In the genomic region with DNA sequence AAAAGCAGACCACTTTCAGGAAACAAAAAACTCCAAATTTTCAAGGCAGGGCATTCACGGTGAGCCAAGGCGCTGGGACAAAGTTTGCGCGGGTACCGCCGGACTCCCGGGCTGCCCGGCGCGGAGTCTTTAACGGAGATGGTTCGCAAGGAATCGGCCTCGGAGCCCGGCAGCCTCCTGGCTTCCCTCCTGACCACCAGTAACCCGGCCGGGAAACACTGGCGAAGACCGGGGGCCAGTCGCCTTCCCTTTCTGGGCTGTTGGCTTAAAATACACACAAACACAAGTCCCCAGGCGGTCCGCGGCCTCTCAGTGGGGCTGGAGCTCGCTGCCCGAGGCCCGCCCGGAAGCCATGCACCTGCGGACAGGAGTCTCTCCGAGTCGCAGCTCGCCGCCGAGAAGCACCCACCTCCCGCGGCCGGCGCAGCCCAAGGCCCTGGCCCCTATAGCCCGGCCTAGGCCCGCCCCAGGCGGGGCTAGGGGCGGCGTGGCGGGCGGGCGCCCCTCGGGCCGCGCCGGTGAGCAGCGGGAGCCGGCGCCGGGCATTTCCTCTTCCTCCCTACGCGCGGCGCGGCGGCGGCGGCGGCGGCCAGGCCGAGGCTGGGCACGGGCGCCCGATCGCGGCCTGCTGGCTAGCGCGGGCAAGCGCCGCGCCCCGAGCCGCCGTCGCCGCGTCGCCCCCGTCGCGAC, we compare ENCODE assay signal across 8 cellular contexts. TPM values are rescaled to one million over a fixed set of nuclear protein-coding genes. Genes with fewer than 3 reads are reported as not detected.
DNase-seq lines count a peak whose midpoint lies in the region; ATAC-seq and TF ChIP-seq lines count a peak whose summit lies in the region.

No MANE protein-coding gene starts in this region.

- no peaks in the 10 kb centered on the region for H3K27me3 Mint-ChIP-seq in activated T-helper 2 cell treated with anti-CD3 and anti-CD28 coated beads, Interferon-gamma antibody, Interleukin-2, Interleukin-4, amounts not matched to agents 10 μg/mL and 5 μg/mL and 100 μg/mL, durations not matched to agents 14 hours and 24 hours and 36 hours (ENCODE audit: low read depth)
- H3K27me3 Mint-ChIP-seq in neural crest cell (ENCODE audit: low read depth): no peaks in the 10 kb centered on the region

- peak overlapping the region; percentile 100 for H3K4me3 Mint-ChIP-seq in activated T-helper 2 cell treated with anti-CD3 and anti-CD28 coated beads, Interferon-gamma antibody, Interleukin-2, Interleukin-4, amounts not matched to agents 10 μg/mL and 5 μg/mL and 100 μg/mL, durations not matched to agents 14 hours and 24 hours and 36 hours (ENCODE audit: low read depth)
- H3K4me3 Mint-ChIP-seq in neural crest cell: peak overlapping the region; percentile 97

- peaks cover 22% of the 10 kb centered on the region for H3K4me1 ChIP-seq in OCI-LY7 (ENCODE audit: insufficient read depth, low read length, poor library complexity, severe bottlenecking)

- H3K36me3 ChIP-seq in OCI-LY7 (ENCODE audit: insufficient read depth, low read length): peaks cover 35% of the 10 kb centered on the region

- no peak for TF ChIP-seq CTCF in AG04450 (IDR thresholded peaks at IDR 0.05; ENCODE audit: low read depth, low read length)
- no peak for TF ChIP-seq CTCF in OCI-LY7 (conservative IDR thresholded peaks at IDR 0.05; ENCODE audit: low read length)
- TF ChIP-seq CTCF in fibroblast of villous mesenchyme (IDR thresholded peaks at IDR 0.05; ENCODE audit: insufficient read depth, low read depth, low read length): no peak
- no peak for TF ChIP-seq CTCF in neural crest cell (conservative IDR thresholded peaks at IDR 0.05)

- H3K27me3 ChIP-seq in AG04450 (ENCODE audit: control insufficient read depth, insufficient read depth, low read length): no peaks in the 10 kb centered on the region

- CTCF ChIA-PET in AG04450 (lab: Charles Lee): interaction anchor here (0.5 to 1.6 kb wide), 4 partner anchors 44 to 96 kb away, joined by 4 to 7 read pairs (median 4); no protein-coding TSS in a partner anchor
- CTCF ChIA-PET in OCI-LY7 (lab: Charles Lee; ENCODE audit: unreplicated experiment): interaction anchor here (1.5 to 1.6 kb wide), 2 partner anchors 24 to 49 kb away, joined by 4 to 6 read pairs; no protein-coding TSS in a partner anchor

- H3K4me2 ChIP-seq in OCI-LY7 (ENCODE audit: low read length): peak overlapping the region; percentile 81

- intact Hi-C loops in OCI-LY7 (cut with micrococcal nuclease; ENCODE audit: unreplicated experiment): loop anchor here (1.0 to 2.0 kb wide), 2 partner anchors 43 to 44 kb away; no protein-coding TSS in a partner anchor
- intact Hi-C loops in activated T-helper 2 cell treated with anti-CD3 and anti-CD28 coated beads, Interferon-gamma antibody, Interleukin-2, Interleukin-4, amounts not matched to agents 10 μg/mL and 5 μg/mL and 100 μg/mL, durations not matched to agents 14 hours and 24 hours and 36 hours (cut with micrococcal nuclease): loop anchor here (2.0 kb wide), 3 partner anchors 32 to 64 kb away; no protein-coding TSS in a partner anchor

- peaks cover 47% of the 10 kb centered on the region for H3K36me3 Mint-ChIP-seq in activated T-helper 2 cell treated with anti-CD3 and anti-CD28 coated beads, Interferon-gamma antibody, Interleukin-2, Interleukin-4, amounts not matched to agents 10 μg/mL and 5 μg/mL and 100 μg/mL, durations not matched to agents 14 hours and 24 hours and 36 hours (ENCODE audit: low read depth)
- H3K36me3 Mint-ChIP-seq in neural crest cell (ENCODE audit: low read depth): peaks cover 10% of the 10 kb centered on the region

- peaks cover 18% of the 10 kb centered on the region for H4K20me1 ChIP-seq in OCI-LY7 (ENCODE audit: insufficient read depth, low read length)

- peak overlapping the region; percentile 23; the same call in 1 of the 2 replicates for H2AFZ ChIP-seq in OCI-LY7 (ENCODE audit: low read length)

- peak overlapping the region; percentile 100 for H3K27ac Mint-ChIP-seq in activated T-helper 2 cell treated with anti-CD3 and anti-CD28 coated beads, Interferon-gamma antibody, Interleukin-2, Interleukin-4, amounts not matched to agents 10 μg/mL and 5 μg/mL and 100 μg/mL, durations not matched to agents 14 hours and 24 hours and 36 hours
- H3K27ac Mint-ChIP-seq in neural crest cell (ENCODE audit: unreplicated experiment): peak overlapping the region; percentile 99

- H3K9me3 Mint-ChIP-seq in activated T-helper 2 cell treated with anti-CD3 and anti-CD28 coated beads, Interferon-gamma antibody, Interleukin-2, Interleukin-4, amounts not matched to agents 10 μg/mL and 5 μg/mL and 100 μg/mL, durations not matched to agents 14 hours and 24 hours and 36 hours: no peaks in the 10 kb centered on the region
- H3K9me3 Mint-ChIP-seq in neural crest cell: no peaks in the 10 kb centered on the region

- H3K27ac ChIP-seq in AG04450 (ENCODE audit: low read depth, low read length) (peak overlapping the region; percentile 89), OCI-LY7 (ENCODE audit: low read depth, low read length, poor library complexity, severe bottlenecking) (peak overlapping the region; percentile 85), substantia nigra (ENCODE audit: low read depth, low read length, poor library complexity, severe bottlenecking) (peak overlapping the region; percentile 79)

- H3K9me3 ChIP-seq in AG04450 (ENCODE audit: control insufficient read depth, insufficient read depth, low read length) (peaks cover 3% of the 10 kb centered on the region; the same call in 1 of the 2 replicates), OCI-LY7 (ENCODE audit: low read length) (no peaks in the 10 kb centered on the region)

- no peaks in the 10 kb centered on the region for H3K9me2 ChIP-seq in OCI-LY7 (ENCODE audit: insufficient read depth, low read length)

- BruUV-seq in OCI-LY7 (replicated peaks; lab: Mats Ljungman, UMichigan): no TSS peak

- H3K4me1 Mint-ChIP-seq in activated T-helper 2 cell treated with anti-CD3 and anti-CD28 coated beads, Interferon-gamma antibody, Interleukin-2, Interleukin-4, amounts not matched to agents 10 μg/mL and 5 μg/mL and 100 μg/mL, durations not matched to agents 14 hours and 24 hours and 36 hours (ENCODE audit: low read depth): peaks cover 34% of the 10 kb centered on the region
- H3K4me1 Mint-ChIP-seq in neural crest cell: peaks cover 49% of the 10 kb centered on the region

- ATAC-seq in GM18870 (IDR thresholded peaks at IDR 0.05; ENCODE audit: unreplicated experiment) (peak; percentile 34), HG03097 (IDR thresholded peaks at IDR 0.05; ENCODE audit: low FRiP score, unreplicated experiment) (peak; percentile 40)

- no peak for DNase-seq in AG04450 (ENCODE audit: low read depth, low spot score)
- DNase-seq in OCI-LY7 (ENCODE audit: low spot score): peak; percentile 82
- peak; percentile 58 for DNase-seq in activated T-helper 2 cell treated with anti-CD3 and anti-CD28 coated beads, Interferon-gamma antibody, Interleukin-2, Interleukin-4, amounts not matched to agents 10 μg/mL and 5 μg/mL and 100 μg/mL, durations not matched to agents 14 hours and 24 hours and 36 hours (ENCODE audit: low spot score)
- DNase-seq in fibroblast of villous mesenchyme (ENCODE audit: low read depth): peak; percentile 62
- peak; percentile 53 for DNase-seq in neural crest cell (ENCODE audit: low read depth, low spot score)
- DNase-seq in substantia nigra (lab: John Stamatoyannopoulos, UW): peak in 45 of 49 donors; percentile 9 to 77 (median 41)

- H3K79me2 ChIP-seq in OCI-LY7 (ENCODE audit: insufficient read depth, low read depth, low read length): peaks cover 64% of the 10 kb centered on the region

- peak overlapping the region; percentile 74 for H3K4me3 ChIP-seq in AG04450 (ENCODE audit: low read depth, low read length)
- peak overlapping the region; percentile 82 for H3K4me3 ChIP-seq in OCI-LY7 (ENCODE audit: low read depth, low read length, poor library complexity, severe bottlenecking)
- H3K4me3 ChIP-seq in fibroblast of villous mesenchyme (ENCODE audit: low read depth, low read length): peak overlapping the region; percentile 88

- POLR2A ChIA-PET in AG04450 (lab: Yijun Ruan, JAX): interaction anchor here (0.8 to 1.9 kb wide), 6 partner anchors 11 to 64 kb away, joined by 3 to 11 read pairs (median 6); no protein-coding TSS in a partner anchor
- POLR2A ChIA-PET in OCI-LY7 (lab: Charles Lee): interaction anchor here (1.0 to 6.9 kb wide), 3 partner anchors 17 to 47 kb away, joined by 3 to 107 read pairs (median 3); no protein-coding TSS in a partner anchor

RNA-seq across cellular contexts. Expression of gene KCMF1, which starts 0.6 kb away (rescaled TPM):
- 90.9 and 121 TPM in 2 replicates for polyA plus RNA-seq in AG04450 (2011; rRNA removed)
- 58.2 and 120 TPM in 2 replicates for polyA minus RNA-seq in AG04450 (2011; rRNA and poly(A)+ RNA removed)
- 42.2 and 63.0 TPM in 2 replicates for total RNA-seq in OCI-LY7 (2014; rRNA removed; shearing (Covaris generic))
- total RNA-seq in OCI-LY7 (2022) (95.1 and 108 TPM in 2 replicates), fibroblast of villous mesenchyme (39.6 and 80.3 TPM in 2 replicates), neural crest cell (57.0 and 61.2 TPM in 2 replicates)
- total RNA-seq in activated T-helper 2 cell treated with anti-CD3 and anti-CD28 coated beads, Interferon-gamma antibody, Interleukin-2, Interleukin-4, amounts not matched to agents 10 μg/mL and 5 μg/mL and 100 μg/mL, durations not matched to agents 14 hours and 24 hours and 36 hours: 82.6 and 86.3 TPM in 2 replicates
